ENCODE assay signal across 29 cellular contexts in genomic region chr3:46756642-46757041, GRCh38. TPM values are rescaled to one million over a fixed set of nuclear protein-coding genes. Genes with fewer than 3 reads are reported as not detected.
"Had no signal": no experiment of that assay in that cellular context is flagged by ENCODE, and none has a peak within 500 bp of the region (broad histone marks: within the 10 kb centered on the region; RNA-seq: fewer than 3 reads in every experiment).

No MANE protein-coding gene starts in this region.

- H3K27me3 ChIP-seq: colonic mucosa, esophagus muscularis mucosa, neutrophil, sigmoid colon, stomach, tibial artery, upper lobe of left lung had no signal

- H3K36me3 Mint-ChIP-seq: memory B cell; natural killer cell; stimulated activated effector memory CD8-positive, alpha-beta T cell treated with anti-CD3 and anti-CD28 coated beads, Interleukin-12 subunit alpha, Interleukin-12 subunit beta, amount 100 ng/mL, for 72 hours had no signal

- H3K27ac Mint-ChIP-seq: memory B cell; natural killer cell; progenitor cell of endocrine pancreas; stimulated activated effector memory CD8-positive, alpha-beta T cell treated with anti-CD3 and anti-CD28 coated beads, Interleukin-12 subunit alpha, Interleukin-12 subunit beta, amount 100 ng/mL, for 72 hours had no signal

- H3K9ac ChIP-seq: parathyroid adenoma had no signal

- H3K4me3 ChIP-seq: colonic mucosa, esophagus muscularis mucosa, lung, sigmoid colon, stomach, tibial artery, upper lobe of left lung had no signal

- DNase-seq: colonic mucosa; dermis blood vessel endothelial cell; effector memory CD4-positive, alpha-beta T cell; foreskin melanocyte; glutamatergic neuron; natural killer cell; sigmoid colon; stimulated activated CD4-positive, alpha-beta T cell treated with anti-CD3 and anti-CD28 coated beads, Interleukin-2, amount 100 ng/mL, for 24 hours; stimulated activated CD4-positive, alpha-beta T cell treated with anti-CD3 and anti-CD28 coated beads, Interleukin-4, amount 100 ng/mL, for 24 hours; stimulated activated naive CD4-positive, alpha-beta T cell treated with Interleukin-2 at 50 U/mL for 16 hours; stomach; tibial artery had no signal

- ATAC-seq: natural killer cell; stimulated activated effector memory CD8-positive, alpha-beta T cell treated with anti-CD3 and anti-CD28 coated beads, Interleukin-12 subunit alpha, Interleukin-12 subunit beta, amount 100 ng/mL, for 72 hours had no signal

- H3K4me3 Mint-ChIP-seq: memory B cell; natural killer cell; stimulated activated effector memory CD8-positive, alpha-beta T cell treated with anti-CD3 and anti-CD28 coated beads, Interleukin-12 subunit alpha, Interleukin-12 subunit beta, amount 100 ng/mL, for 72 hours had no signal

- H3K36me3 ChIP-seq: colonic mucosa, esophagus muscularis mucosa, neutrophil, sigmoid colon, stomach, tibial artery, upper lobe of left lung had no signal

- H3K27ac ChIP-seq: colonic mucosa, esophagus muscularis mucosa, neutrophil, parathyroid adenoma, sigmoid colon, stomach, tibial artery, upper lobe of left lung had no signal

- H2AFZ ChIP-seq: parathyroid adenoma had no signal

- H3K9me3 Mint-ChIP-seq: memory B cell; natural killer cell; stimulated activated effector memory CD8-positive, alpha-beta T cell treated with anti-CD3 and anti-CD28 coated beads, Interleukin-12 subunit alpha, Interleukin-12 subunit beta, amount 100 ng/mL, for 72 hours had no signal

- H3K4me1 ChIP-seq: colonic mucosa, esophagus muscularis mucosa, parathyroid adenoma, sigmoid colon, stomach, tibial artery, upper lobe of left lung had no signal

- H3K27me3 Mint-ChIP-seq: progenitor cell of endocrine pancreas had no signal

- H3K4me1 Mint-ChIP-seq: memory B cell; natural killer cell; stimulated activated effector memory CD8-positive, alpha-beta T cell treated with anti-CD3 and anti-CD28 coated beads, Interleukin-12 subunit alpha, Interleukin-12 subunit beta, amount 100 ng/mL, for 72 hours had no signal

- H3K9me3 ChIP-seq: colonic mucosa, esophagus muscularis mucosa, neutrophil, sigmoid colon, stomach, tibial artery, upper lobe of left lung had no signal

- H3K79me2 ChIP-seq: parathyroid adenoma had no signal

RNA-seq across cellular contexts. Expression of gene PRSS50, which starts 39.0 kb away (rescaled TPM):
- total RNA-seq: chondrocyte, colonic mucosa, dermis blood vessel endothelial cell, endothelial cell of umbilical vein, epithelial cell of proximal tubule, fibroblast of lung, mononuclear cell, skeletal muscle tissue, subcutaneous adipose tissue had no signal
- polyA plus RNA-seq: endothelial cell of umbilical vein, fibroblast of lung, keratinocyte, neural cell had no signal

RNA-seq across cellular contexts. Expression of gene TMIE, which starts 55.5 kb away (rescaled TPM):
- total RNA-seq: epithelial cell of proximal tubule, natural killer cell had no signal
- polyA plus RNA-seq: neural cell had no signal
